8 cellular contexts compared by ENCODE assay signal in the genomic region with DNA sequence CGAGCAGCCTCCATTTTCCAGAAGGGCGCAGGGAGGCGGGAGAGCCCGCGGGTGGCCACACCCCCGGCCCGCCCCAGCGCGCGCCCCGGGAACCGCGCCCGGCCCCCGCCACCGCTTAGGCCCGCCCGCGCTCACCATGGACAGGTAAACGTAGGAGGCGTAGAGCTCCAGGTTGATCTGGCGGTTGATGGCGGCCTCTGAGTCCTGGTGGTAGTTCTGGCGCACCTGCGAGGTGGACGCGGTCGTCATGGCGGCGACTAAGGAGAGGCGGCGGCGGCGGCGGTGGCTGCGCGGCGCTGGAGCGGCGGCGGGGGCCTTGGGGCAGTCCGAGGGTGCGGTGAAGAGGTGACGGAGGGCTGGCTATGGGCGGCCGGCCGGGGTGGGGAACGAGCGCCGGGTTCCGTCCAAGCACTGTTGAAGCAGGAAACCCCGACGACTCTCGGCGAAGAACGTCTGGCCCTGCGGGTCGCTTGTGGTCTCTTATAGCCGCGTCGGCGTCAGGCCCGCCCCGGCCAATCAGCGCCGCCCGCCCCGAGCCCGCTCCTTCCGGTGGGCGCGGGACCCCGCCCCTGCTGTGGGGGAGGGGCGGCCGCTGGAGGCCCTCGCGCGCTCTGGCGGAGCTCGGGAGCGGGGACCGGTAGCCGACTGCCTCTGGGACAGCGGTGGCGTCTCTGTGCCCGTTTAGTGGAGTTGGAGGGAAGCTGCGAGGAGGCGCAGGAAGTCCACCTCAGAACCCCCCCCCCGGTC. TPM values are rescaled to one million over a fixed set of nuclear protein-coding genes. Genes with fewer than 3 reads are reported as not detected.
A peak's percentile ranks its signal among the peaks of the same experiment; 100 is the strongest.
DNase-seq lines count a peak whose midpoint lies in the region; ATAC-seq, FAIRE-seq and TF ChIP-seq lines count a peak whose summit lies in the region.

A gene (minus strand): TSS at position 458 of the 747 bp plus-strand sequence. CDS start 209 bp downstream, at position 249.

- no TSS peak for BruUV-seq in endothelial cell of umbilical vein (replicated peaks; lab: Mats Ljungman, UMichigan)

- H3K27ac ChIP-seq in HUES48 (ENCODE audit: low read depth, low read length) (peak within 1 kb of the TSS; percentile 88), OCI-LY1 (ENCODE audit: low read depth, low read length, poor library complexity, severe bottlenecking) (peak within 1 kb of the TSS; percentile 54), endothelial cell of umbilical vein (ENCODE audit: insufficient read depth, low read depth, low read length) (peak within 1 kb of the TSS; percentile 60)

- no peaks in the 10 kb centered on the region; the same call in 1 of the 2 replicates for H3F3A ChIP-seq in OCI-LY1 (ENCODE audit: insufficient read depth, low read length)

- H3K9ac ChIP-seq in HUES48 (ENCODE audit: low read depth, low read length) (peak within 1 kb of the TSS; percentile 90), OCI-LY1 (ENCODE audit: low read length) (peak within 1 kb of the TSS; percentile 81), endothelial cell of umbilical vein (replicated peaks; ENCODE audit: extremely low read depth, insufficient read depth, low read length) (peak within 1 kb of the TSS; percentile 92)

- H3K4me2 ChIP-seq in OCI-LY1 (ENCODE audit: low read length) (peak within 1 kb of the TSS; percentile 94), endothelial cell of umbilical vein (ENCODE audit: insufficient read depth, low read length) (peak within 1 kb of the TSS; percentile 94)

- peak; percentile 29 for ATAC-seq in GM21367 (IDR thresholded peaks at IDR 0.05; ENCODE audit: unreplicated experiment)

- H3K4me3 ChIP-seq in HUES48 (ENCODE audit: low read depth, low read length) (peak within 1 kb of the TSS; percentile 100), OCI-LY1 (ENCODE audit: low read depth, low read length, poor library complexity, severe bottlenecking) (peak within 1 kb of the TSS; percentile 94), endothelial cell of umbilical vein (replicated peaks in 1 of 3; ENCODE audit: insufficient read depth in 1 of 3, low read depth in 1 of 3, low read length in 3 of 3) (peak within 1 kb of the TSS; percentile 98 to 99 (median 99))

- dilution Hi-C loops in endothelial cell of umbilical vein (cut with MboI; ENCODE audit: extremely low pct_ligation_motif_present, low sequenced_read_pairs), result no loop called here

- no peak for TF ChIP-seq CTCF in OCI-LY1 (IDR thresholded peaks at IDR 0.05; ENCODE audit: low read length)
- no peak for TF ChIP-seq CTCF in endothelial cell of umbilical vein (IDR thresholded peaks at IDR 0.05; ENCODE audit: extremely low read depth in 1 of 2, insufficient read depth in 1 of 2, low read depth in 1 of 2, low read length in 2 of 2)

- peaks cover 33% of the 10 kb centered on the region for H3K36me3 ChIP-seq in HUES48 (ENCODE audit: control insufficient read depth, insufficient read depth, low read length)
- peaks cover 33% of the 10 kb centered on the region for H3K36me3 ChIP-seq in OCI-LY1 (ENCODE audit: insufficient read depth, low read length)
- H3K36me3 ChIP-seq in endothelial cell of umbilical vein (ENCODE audit: control insufficient read depth in 2 of 2, extremely low read depth in 1 of 2, insufficient read depth in 2 of 2, low read length in 2 of 2), result peaks cover 15% of the 10 kb centered on the region in 2 experiments

- peaks cover 10% of the 10 kb centered on the region for H3K79me2 ChIP-seq in OCI-LY1 (ENCODE audit: insufficient read depth, low read length)
- H3K79me2 ChIP-seq in endothelial cell of umbilical vein (ENCODE audit: control insufficient read depth, insufficient read depth, low read length), result peaks cover 39% of the 10 kb centered on the region

- H3K27me3 ChIP-seq in HUES48 (ENCODE audit: control insufficient read depth, insufficient read depth, low read length) (no peaks in the 10 kb centered on the region), OCI-LY1 (ENCODE audit: insufficient read depth, low read length) (no peaks in the 10 kb centered on the region), endothelial cell of umbilical vein (ENCODE audit: control insufficient read depth in 2 of 2, insufficient read depth in 2 of 2, low read length in 2 of 2) (no peaks in the 10 kb centered on the region)

- H3K4me1 ChIP-seq in HUES48 (ENCODE audit: control insufficient read depth, insufficient read depth, low read length) (peaks cover 20% of the 10 kb centered on the region), OCI-LY1 (ENCODE audit: insufficient read depth, low read length, severe bottlenecking) (peaks cover 58% of the 10 kb centered on the region), endothelial cell of umbilical vein (ENCODE audit: control insufficient read depth, extremely low read depth, insufficient read depth, low read length) (peaks cover 64% of the 10 kb centered on the region)

- DNase-seq in CMK (ENCODE audit: low read depth), result peak; percentile 82
- peak; percentile 94 for DNase-seq in activated CD8-positive, alpha-beta memory T cell treated with anti-CD3 and anti-CD28 coated beads, Interleukin-2, amount 50 U/mL, for 48 hours
- peak; percentile 89 for DNase-seq in endothelial cell of umbilical vein (ENCODE audit: low read depth, low spot score)
- DNase-seq in middle frontal gyrus (ENCODE audit: extremely low spot score, low spot score), result peak; percentile 89
- peak; percentile 79 to 82 for DNase-seq in stimulated activated CD8-positive, alpha-beta memory T cell treated with anti-CD3 and anti-CD28 coated beads, Interleukin-2, amount 100 ng/mL, for 48 hours (ENCODE audit: low read depth in 2 of 2)

- H4K20me1 ChIP-seq in OCI-LY1 (ENCODE audit: insufficient read depth, low read length) (no peaks in the 10 kb centered on the region), endothelial cell of umbilical vein (replicated peaks; ENCODE audit: control insufficient read depth, extremely low read depth, insufficient read depth, low read length) (no peaks in the 10 kb centered on the region)

- CTCF ChIA-PET in endothelial cell of umbilical vein (lab: Charles Lee), result interaction anchor here (0.7 to 11.1 kb wide), 5 partner anchors 12 to 114 kb away, joined by 3 to 147 read pairs (median 5); no protein-coding TSS in a partner anchor

- intact Hi-C loops in endothelial cell of umbilical vein (cut with micrococcal nuclease), result loop anchor here (1.0 to 5.0 kb wide), 4 partner anchors 58 to 150 kb away; a partner anchor contains a TSS

- H2AFZ ChIP-seq in OCI-LY1 (ENCODE audit: low read length) (peak within 1 kb of the TSS; percentile 59; the same call in 1 of the 2 replicates), endothelial cell of umbilical vein (ENCODE audit: low read depth, low read length) (peak within 1 kb of the TSS; percentile 72)

- no peaks in the 10 kb centered on the region for H3K9me1 ChIP-seq in endothelial cell of umbilical vein (replicated peaks; ENCODE audit: control insufficient read depth, extremely low read depth, insufficient read depth, low read length)

- FAIRE-seq in endothelial cell of umbilical vein (lab: Jason Lieb, UNC), result no peak

- H3K9me3 ChIP-seq in HUES48 (ENCODE audit: control insufficient read depth, insufficient read depth, low read length), result no peaks in the 10 kb centered on the region
- H3K9me3 ChIP-seq in OCI-LY1 (ENCODE audit: low read length), result no peaks in the 10 kb centered on the region
- H3K9me3 ChIP-seq in endothelial cell of umbilical vein (replicated peaks; ENCODE audit: control insufficient read depth, insufficient read depth, low read length), result no peaks in the 10 kb centered on the region

- peak; percentile 97 for TF ChIP-seq POLR2A in endothelial cell of umbilical vein (IDR thresholded peaks at IDR 0.05; ENCODE audit: low read depth, low read length)

- H3K9me2 ChIP-seq in OCI-LY1 (ENCODE audit: low read depth, low read length), result no peaks in the 10 kb centered on the region

- POLR2A ChIA-PET in endothelial cell of umbilical vein (lab: Charles Lee), result interaction anchor here (0.7 to 3.0 kb wide), 11 partner anchors 9 to 175 kb away, joined by 3 to 19 read pairs (median 4); a partner anchor contains a TSS

TF ChIP-seq in endothelial cell of umbilical vein, 7 proteins besides CTCF, POLR2A, EP300 and RAD21:
- no peak for TF ChIP-seq FOS (IDR thresholded peaks at IDR 0.05; ENCODE audit: borderline replicate concordance, insufficient read depth, low read length)
- TF ChIP-seq POLR2AphosphoS5 (IDR thresholded peaks at IDR 0.05; ENCODE audit: insufficient read depth, low read depth, low read length), result peak; percentile 99

RNA-seq across cellular contexts. Expression of the gene that starts here (rescaled TPM):
- total RNA-seq in endothelial cell of umbilical vein, result 2,371 and 2,501 TPM in 2 replicates
- polyA plus RNA-seq in endothelial cell of umbilical vein, result 1,123 and 1,177 TPM in 2 replicates
- 1,817 and 2,147 TPM in 2 replicates for polyA plus RNA-seq in endothelial cell of umbilical vein (2011; cell fraction: cytosol; rRNA removed)
- polyA plus RNA-seq in endothelial cell of umbilical vein (2011; cell fraction: nucleus; rRNA removed), result 551 and 657 TPM in 2 replicates
- polyA plus RNA-seq in endothelial cell of umbilical vein (2012), result 3,119 and 5,287 TPM in 2 replicates
- 640 and 676 TPM in 2 replicates for polyA minus RNA-seq in endothelial cell of umbilical vein
- polyA minus RNA-seq in endothelial cell of umbilical vein (2011; cell fraction: cytosol; rRNA and poly(A)+ RNA removed), result 1,415 TPM
- polyA minus RNA-seq in endothelial cell of umbilical vein (2011; cell fraction: nucleus; rRNA and poly(A)+ RNA removed), result 173 and 200 TPM in 2 replicates

Comparison
In these comparisons a context has a peak if more than half of its experiments do, and no peak if none do; other contexts are left out.
1. Peak in every context shown above with its lines: DNase-seq, ATAC-seq, H3K4me3 ChIP-seq and H3K27ac ChIP-seq.